Comparison of ENCODE assay signal across 8 cellular contexts in the genomic region with DNA sequence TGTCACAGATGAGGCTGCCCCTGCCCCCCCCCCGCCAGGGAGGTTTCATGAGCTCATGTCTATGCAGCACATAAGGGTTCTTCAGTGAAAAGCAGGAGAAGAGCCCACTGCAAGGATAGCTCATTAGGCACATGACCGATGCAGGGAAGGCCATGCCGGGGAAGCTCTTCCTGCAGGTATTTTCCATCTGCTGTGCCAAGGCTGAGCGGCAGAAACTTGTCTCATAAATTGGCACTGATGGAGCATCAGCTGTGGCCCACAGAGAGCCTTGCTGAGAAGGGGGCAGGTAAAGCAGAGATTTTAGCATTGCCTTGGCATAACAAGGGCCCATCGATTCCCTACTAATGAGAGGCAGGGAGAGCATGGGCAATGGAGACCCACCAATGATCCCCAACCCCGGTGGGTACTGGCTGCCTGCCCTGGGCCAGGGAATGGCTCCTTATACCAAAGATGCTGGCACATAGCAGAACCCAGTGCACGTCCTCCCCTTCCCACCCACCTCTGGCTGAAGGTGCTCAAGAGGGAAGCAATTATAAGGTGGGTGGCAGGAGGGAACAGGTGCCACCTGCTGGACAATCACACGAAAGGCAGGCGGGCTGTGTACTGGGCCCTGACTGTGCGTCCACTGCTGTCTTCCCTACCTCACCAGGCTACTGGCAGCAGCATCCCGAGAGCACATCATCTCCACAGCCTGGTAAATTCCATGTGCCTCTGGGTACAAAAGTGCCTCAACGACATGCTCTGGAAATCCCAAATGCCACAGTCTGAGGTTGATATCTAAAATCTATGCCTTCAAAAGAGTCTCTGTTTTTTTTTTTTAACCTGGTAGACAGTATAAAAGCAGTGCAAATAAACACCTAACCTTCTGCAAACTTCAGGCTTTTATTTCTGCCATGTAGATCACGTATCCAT. TPM values are rescaled to one million over a fixed set of nuclear protein-coding genes. Genes with fewer than 3 reads are reported as not detected.
DNase-seq lines count a peak whose midpoint lies in the region; ATAC-seq, FAIRE-seq and TF ChIP-seq lines count a peak whose summit lies in the region.

No MANE protein-coding gene starts in this region.

- peak; percentile 95 to 99 for ATAC-seq in A549
- ATAC-seq in lung (ENCODE audit: insufficient read depth, low FRiP score), result peak; percentile 48

- CTCF ChIA-PET in A549 (lab: Yijun Ruan, JAX), result interaction anchor here (0.6 to 4.2 kb wide), 38 partner anchors 10 to 1443 kb away, joined by 3 to 49 read pairs (median 4); no protein-coding TSS in a partner anchor
- CTCF ChIA-PET in RWPE1 (lab: Yijun Ruan, JAX), result interaction anchor here (0.6 to 1.1 kb wide), 10 partner anchors 8 to 1777 kb away, joined by 3 to 4 read pairs (median 3); partner anchors contain the start of gene STEAP3

- in situ Hi-C loops in transverse colon (cut with MboI; ENCODE audit: low pct_ligation_motif_present in 1 of 4, low pct_unique_long_range_greater_than_20kb in 1 of 4, low sequenced_read_pairs in 3 of 4), result no loop called here

- intact Hi-C loops in transverse colon (cut with DNase I; ENCODE audit: low total_unique reads), result no loop called here

- DNase-seq in A549 (ENCODE audit: low read depth in 1 of 2, low spot score in 1 of 2) (peak; percentile 49 to 60), GM12891 (ENCODE audit: insufficient read length, low spot score) (peak; percentile 66), HFF-Myc (ENCODE audit: extremely low read depth, low read depth) (no peak), M059J (ENCODE audit: low read depth) (peak; percentile 48), RWPE1 (ENCODE audit: low spot score) (peak; percentile 61), cardiac fibroblast (ENCODE audit: low read depth in 2 of 2) (peak; percentile 57 to 63), lung (ENCODE audit: low spot score) (no peak), transverse colon (peak; percentile 50)

- H3K27me3 ChIP-seq in lung (ENCODE audit: control insufficient read depth, insufficient read depth), result no peaks in the 10 kb centered on the region
- H3K27me3 ChIP-seq in transverse colon, result no peaks in the 10 kb centered on the region

- POLR2A ChIA-PET in A549 (lab: Yijun Ruan, JAX) (no interaction called here), RWPE1 (lab: Yijun Ruan, JAX; ENCODE audit: low non-redundant PET) (interaction anchor here (0.6 kb wide), 1 partner anchor 9 kb away, joined by 3 read pairs; no protein-coding TSS in a partner anchor)

- peak; percentile 84 for TF ChIP-seq CTCF in A549 (IDR thresholded peaks at IDR 0.05)
- TF ChIP-seq CTCF in HFF-Myc (IDR thresholded peaks at IDR 0.05; ENCODE audit: low read depth, low read length, missing control alignments), result peak; percentile 83
- TF ChIP-seq CTCF in RWPE1 (conservative IDR thresholded peaks at IDR 0.05; ENCODE audit: low read depth), result peak; percentile 85
- peak; percentile 87 for TF ChIP-seq CTCF in cardiac fibroblast (IDR thresholded peaks at IDR 0.05; ENCODE audit: low read depth, low read length)
- TF ChIP-seq CTCF in lung (IDR thresholded peaks at IDR 0.05; ENCODE audit: control extremely low read depth, extremely low read depth), result peak; percentile 25
- TF ChIP-seq CTCF in transverse colon (IDR thresholded peaks at IDR 0.05), result peak; percentile 56 to 82 (median 70)

- no peak for TF ChIP-seq EP300 in A549 (IDR thresholded peaks at IDR 0.05)
- no peak for TF ChIP-seq EP300 in transverse colon (IDR thresholded peaks at IDR 0.05; ENCODE audit: low read depth)

- WGBS in A549 (ENCODE audit: missing lambda C conversion rate), result 34% methylated on average over 13 of the region's 13 CpGs
- WGBS in lung, 2 donors, result 58 to 69% methylated on average over 13 of the region's 13 CpGs
- 50 to 52% methylated on average over 1 to 12 of the region's 13 CpGs for WGBS in transverse colon (ENCODE audit: low coverage in 1 of 2), 2 donors

- H3K36me3 ChIP-seq in lung (ENCODE audit: control insufficient read depth in 2 of 2, insufficient read depth in 2 of 2, low read length in 2 of 2) (peaks cover 0 to 5% of the 10 kb centered on the region in 2 donors), transverse colon (no peaks in the 10 kb centered on the region)

- H3K9me3 ChIP-seq in A549 (no peaks in the 10 kb centered on the region), lung (ENCODE audit: control insufficient read depth in 2 of 2, insufficient read depth in 1 of 2, low read length in 1 of 2) (peaks cover 0 to 8% of the 10 kb centered on the region in 2 donors), transverse colon (no peaks in the 10 kb centered on the region)

- H3K4me1 ChIP-seq in A549 (no peaks in the 10 kb centered on the region), lung (ENCODE audit: control insufficient read depth in 2 of 2, insufficient read depth in 2 of 2, low read length in 2 of 2) (no peaks in the 10 kb centered on the region), transverse colon (peaks cover 0 to 7% (median 2%) of the 10 kb centered on the region in 4 donors)

- no peak for TF ChIP-seq POLR2A in A549 (IDR thresholded peaks at IDR 0.05; ENCODE audit: low read length)
- no peak for TF ChIP-seq POLR2A in GM12891 (IDR thresholded peaks at IDR 0.05; ENCODE audit: low read depth, low read length)
- no peak for TF ChIP-seq POLR2A in transverse colon (IDR thresholded peaks at IDR 0.05)

- FAIRE-seq in A549 (lab: Jason Lieb, UNC), result no peak
- peak; percentile 97 for FAIRE-seq in GM12891 (lab: Jason Lieb, UNC)

- TF ChIP-seq RAD21 in A549 (conservative IDR thresholded peaks at IDR 0.05 in 1 of 2, IDR thresholded peaks at IDR 0.05 in 1 of 2), result peak; percentile 85 to 86

- H3K27ac ChIP-seq in A549 (no peak overlapping the region), RWPE1 (no peak overlapping the region), lung (ENCODE audit: low read depth in 1 of 2, low read length in 1 of 2) (no peak overlapping the region), transverse colon (no peak overlapping the region)

- no peak overlapping the region for H3K4me2 ChIP-seq in A549

- H3K4me3 ChIP-seq in A549 (no peak overlapping the region), HFF-Myc (replicated peaks; ENCODE audit: low read depth, low read length) (no peak overlapping the region), cardiac fibroblast (replicated peaks in 1 of 2; ENCODE audit: low read depth in 2 of 2, low read length in 2 of 2) (no peak overlapping the region), lung (no peak overlapping the region), transverse colon (no peak overlapping the region)

TF ChIP-seq in A549, 52 proteins besides CTCF, POLR2A, EP300 and RAD21:
- TF ChIP-seq HOXB5 (CRISPR knock-in tag; IDR thresholded peaks at IDR 0.05) (no peak), SMC3 (IDR thresholded peaks at IDR 0.05) (peak; percentile 92)

TF ChIP-seq in GM12891, 5 proteins besides CTCF, POLR2A, EP300 and RAD21:
- no peak for TF ChIP-seq SPI1 (IDR thresholded peaks at IDR 0.05; ENCODE audit: low read depth, low read length)
- no peak for TF ChIP-seq PAX5 (IDR thresholded peaks at IDR 0.05; ENCODE audit: insufficient read depth, low read length, severe bottlenecking)
- no peak for TF ChIP-seq TAF1 (IDR thresholded peaks at IDR 0.05; ENCODE audit: low read depth, low read length)
- TF ChIP-seq POLR2AphosphoS5 (IDR thresholded peaks at IDR 0.05; ENCODE audit: low read depth, low read length), result no peak
- no peak for TF ChIP-seq POU2F2 (IDR thresholded peaks at IDR 0.05; ENCODE audit: low read depth, low read length)

RNA-seq across cellular contexts. Expression of gene STEAP3, which starts 41.4 kb away (rescaled TPM):
- polyA plus RNA-seq in A549 (2011; rRNA removed) (23.5 and 31.4 TPM in 2 replicates), A549 (2017; fragmentation: RNase III; extraction: RNeasy Plus Mini Kit Qiagen cat#74134 plus additional on column Dnase treatment) (28.8 to 30.8 TPM (median 30.2 TPM) in 3 replicates), lung (10 to 100 TPM in 1 of 2 donors, 1 to 10 TPM in 1; 8.1 to 32.1 TPM)
- polyA plus RNA-seq in A549 (2012; cell fraction: cytosol; rRNA removed), result 38.2 and 58.3 TPM in 2 replicates
- polyA plus RNA-seq in A549 (2012; cell fraction: nucleus; rRNA removed), result 107 and 196 TPM in 2 replicates
- 25.7 and 31.1 TPM in 2 replicates for polyA minus RNA-seq in A549 (2011; rRNA and poly(A)+ RNA removed)
- polyA plus RNA-seq in GM12891 (2012; ENCODE audit: low read depth, missing spikeins), result 4.4 TPM
- total RNA-seq in M059J (2014; rRNA removed; shearing (Covaris generic)), result 9.8 and 13.9 TPM in 2 replicates
- total RNA-seq in lung (10 to 100 TPM in 1 of 2 donors, 1 to 10 TPM in 1; 4.3 to 47.8 TPM), transverse colon (10 to 100 TPM; 23.3 to 54.3 (median 37.6) TPM)

Comparison
In these comparisons a context has a peak if more than half of its experiments do, and no peak if none do; other contexts are left out.
1. DNase-seq: peak in A549 (2 of 2), GM12891 (single experiment), M059J (single experiment), RWPE1 (single experiment), cardiac fibroblast (2 of 2) and transverse colon (single experiment); none in HFF-Myc (single experiment) and lung (single experiment).
2. CTCF ChIP-seq: peak in every context shown above with its lines; median percentile 87 in cardiac fibroblast; 85 in RWPE1; 84 in A549; 83 in HFF-Myc; 70 in transverse colon; 25 in lung.